ENCODE assay signal across 13 cellular contexts in genomic region chr12:49223122-49223521, GRCh38. TPM values are rescaled to one million over a fixed set of nuclear protein-coding genes. Genes with fewer than 3 reads are reported as not detected.
DNase-seq lines count a peak whose midpoint lies in the region; ATAC-seq, FAIRE-seq and TF ChIP-seq lines count a peak whose summit lies in the region.
"Had no signal": no experiment of that assay in that cellular context is flagged by ENCODE, and none has a peak within 500 bp of the region (broad histone marks: within the 10 kb centered on the region; RNA-seq: fewer than 3 reads in every experiment).

No MANE protein-coding gene starts in this region.

- H3K36me3 Mint-ChIP-seq in astrocyte (ENCODE audit: low read depth, unreplicated experiment), result no peaks in the 10 kb centered on the region
- H3K36me3 Mint-ChIP-seq in stimulated activated effector memory CD8-positive, alpha-beta T cell treated with anti-CD3 and anti-CD28 coated beads, Interleukin-12 subunit alpha, Interleukin-12 subunit beta, amount 100 ng/mL, for 72 hours, result no peaks in the 10 kb centered on the region
- H3K36me3 Mint-ChIP-seq: activated naive CD4-positive, alpha-beta T cell treated with anti-CD3 and anti-CD28 coated beads, Interleukin-2, amount 50 U/mL, for 72 hours had no signal

- 35 to 60% methylated on average over 1 of the region's 1 CpG for WGBS in GM23248 (ENCODE audit: low coverage in 1 of 2, low lambda C conversion rate in 2 of 2, missing lambda C conversion rate in 2 of 2), 2 experiments

- no peaks in the 10 kb centered on the region for H3K27me3 ChIP-seq in GM23248 (replicated peaks; ENCODE audit: insufficient read depth)
- no peaks in the 10 kb centered on the region for H3K27me3 ChIP-seq in astrocyte (ENCODE audit: insufficient read depth, low read length)
- no peaks in the 10 kb centered on the region for H3K27me3 ChIP-seq in layer of hippocampus (ENCODE audit: control insufficient read depth, insufficient read depth, low read length)
- H3K27me3 ChIP-seq: BE2C had no signal

- H2AFZ ChIP-seq in GM23248 (peak overlapping the region; percentile 73), astrocyte (ENCODE audit: low read depth, low read length) (peak overlapping the region; percentile 53)

- ATAC-seq in HG02840 (IDR thresholded peaks at IDR 0.05; ENCODE audit: low FRiP score, unreplicated experiment) (no peak), HG02973 (IDR thresholded peaks at IDR 0.05; ENCODE audit: unreplicated experiment) (no peak), GM21576 (IDR thresholded peaks at IDR 0.05; ENCODE audit: unreplicated experiment) (no peak)
- no peak for ATAC-seq in stimulated activated effector memory CD8-positive, alpha-beta T cell treated with anti-CD3 and anti-CD28 coated beads, Interleukin-12 subunit alpha, Interleukin-12 subunit beta, amount 100 ng/mL, for 72 hours
- ATAC-seq: activated naive CD4-positive, alpha-beta T cell treated with anti-CD3 and anti-CD28 coated beads, Interleukin-2, amount 50 U/mL, for 72 hours had no signal

- H3K36me3 ChIP-seq in GM23248 (ENCODE audit: low read depth) (no peaks in the 10 kb centered on the region), astrocyte (ENCODE audit: insufficient read depth, low read length) (no peaks in the 10 kb centered on the region)
- H3K36me3 ChIP-seq: BE2C had no signal

- H3K9me2 ChIP-seq in GM23248 (ENCODE audit: insufficient read depth), result no peaks in the 10 kb centered on the region

- no peaks in the 10 kb centered on the region for H3K27me3 Mint-ChIP-seq in astrocyte (ENCODE audit: low read depth, unreplicated experiment)
- H3K27me3 Mint-ChIP-seq: activated B cell treated with CpG ODN at 0.5 μM for 24 hours had no signal

- peaks cover 10% of the 10 kb centered on the region for H3K4me1 Mint-ChIP-seq in astrocyte (ENCODE audit: low read depth, unreplicated experiment)
- no peaks in the 10 kb centered on the region for H3K4me1 Mint-ChIP-seq in stimulated activated effector memory CD8-positive, alpha-beta T cell treated with anti-CD3 and anti-CD28 coated beads, Interleukin-12 subunit alpha, Interleukin-12 subunit beta, amount 100 ng/mL, for 72 hours

- no peaks in the 10 kb centered on the region for H3K9me3 Mint-ChIP-seq in astrocyte (ENCODE audit: unreplicated experiment)
- H3K9me3 Mint-ChIP-seq in stimulated activated effector memory CD8-positive, alpha-beta T cell treated with anti-CD3 and anti-CD28 coated beads, Interleukin-12 subunit alpha, Interleukin-12 subunit beta, amount 100 ng/mL, for 72 hours, result no peaks in the 10 kb centered on the region
- H3K9me3 Mint-ChIP-seq: activated B cell treated with CpG ODN at 0.5 μM for 24 hours; activated naive CD4-positive, alpha-beta T cell treated with anti-CD3 and anti-CD28 coated beads, Interleukin-2, amount 50 U/mL, for 72 hours had no signal

- H3F3A ChIP-seq in GM23248 (ENCODE audit: insufficient read depth), result peaks cover 12% of the 10 kb centered on the region

- H3K27ac Mint-ChIP-seq in astrocyte (ENCODE audit: unreplicated experiment), result peak overlapping the region; percentile 94
- H3K27ac Mint-ChIP-seq in stimulated activated effector memory CD8-positive, alpha-beta T cell treated with anti-CD3 and anti-CD28 coated beads, Interleukin-12 subunit alpha, Interleukin-12 subunit beta, amount 100 ng/mL, for 72 hours, result no peak overlapping the region
- H3K27ac Mint-ChIP-seq: activated B cell treated with CpG ODN at 0.5 μM for 24 hours had no signal

- no peak for TF ChIP-seq CTCF in astrocyte (IDR thresholded peaks at IDR 0.05; ENCODE audit: insufficient read depth, low read depth, low read length)

- in situ Hi-C loops in GM23248 (cut with MboI), result no loop called here

- H4K20me1 ChIP-seq in GM23248 (ENCODE audit: insufficient read depth) (no peaks in the 10 kb centered on the region), astrocyte (ENCODE audit: insufficient read depth, low read length) (no peaks in the 10 kb centered on the region)

- H3K4me2 ChIP-seq in GM23248 (ENCODE audit: unreplicated experiment) (peak overlapping the region; percentile 53), astrocyte (ENCODE audit: low read length) (peak overlapping the region; percentile 65)

- H3K4me3 ChIP-seq in GM23248 (peak overlapping the region; percentile 25), astrocyte (ENCODE audit: insufficient read depth, low read depth, low read length) (no peak overlapping the region), skin epidermis (no peak overlapping the region)

- H3K27ac ChIP-seq in GM23248 (peak overlapping the region; percentile 61), astrocyte (ENCODE audit: low read depth, low read length) (peak overlapping the region; percentile 72), layer of hippocampus (ENCODE audit: low read depth, low read length) (peak overlapping the region; percentile 52), skin epidermis (peak overlapping the region in 18 of 21 experiments; percentile 20 to 86 (median 66))

- H3K4me3 Mint-ChIP-seq in astrocyte (ENCODE audit: unreplicated experiment), result no peak overlapping the region
- no peak overlapping the region for H3K4me3 Mint-ChIP-seq in stimulated activated effector memory CD8-positive, alpha-beta T cell treated with anti-CD3 and anti-CD28 coated beads, Interleukin-12 subunit alpha, Interleukin-12 subunit beta, amount 100 ng/mL, for 72 hours
- H3K4me3 Mint-ChIP-seq: activated B cell treated with CpG ODN at 0.5 μM for 24 hours had no signal

- H3K79me2 ChIP-seq in GM23248 (ENCODE audit: insufficient read depth), result no peaks in the 10 kb centered on the region
- no peaks in the 10 kb centered on the region for H3K79me2 ChIP-seq in astrocyte (ENCODE audit: insufficient read depth, low read length)

- no peaks in the 10 kb centered on the region for H3K9me3 ChIP-seq in GM23248 (ENCODE audit: low read depth)
- no peaks in the 10 kb centered on the region for H3K9me3 ChIP-seq in astrocyte (ENCODE audit: insufficient read depth, low read depth, low read length)
- H3K9me3 ChIP-seq: BE2C had no signal

- H3K9ac ChIP-seq in GM23248, result no peak overlapping the region
- H3K9ac ChIP-seq in astrocyte (ENCODE audit: low read length), result peak overlapping the region; percentile 49

- peaks cover 13% of the 10 kb centered on the region for H3K4me1 ChIP-seq in GM23248 (ENCODE audit: insufficient read depth)
- H3K4me1 ChIP-seq in astrocyte (ENCODE audit: insufficient read depth, low read length), result peaks cover 8% of the 10 kb centered on the region

- FAIRE-seq in astrocyte (lab: Jason Lieb, UNC), result no peak

- no peak for DNase-seq in GM23248
- no peak for DNase-seq in astrocyte (ENCODE audit: low read depth)
- DNase-seq in stimulated activated effector memory CD8-positive, alpha-beta T cell treated with anti-CD3 and anti-CD28 coated beads, Interleukin-12 subunit alpha, Interleukin-12 subunit beta, amount 100 ng/mL, for 72 hours (ENCODE audit: low spot score in 2 of 2), result no peak
- DNase-seq: activated B cell treated with CpG ODN at 0.5 μM for 24 hours; activated CD8-positive, alpha-beta memory T cell treated with anti-CD3 and anti-CD28 coated beads, Interleukin-2, amount 50 U/mL, for 4 hours; BE2C; effector memory CD4-positive, alpha-beta T cell had no signal

RNA-seq across cellular contexts. Expression of gene TUBA1A, which starts 34.2 kb away (rescaled TPM):
- 628 and 639 TPM in 2 replicates for total RNA-seq in GM23248 (2014; rRNA removed; shearing (Covaris generic))
- 452 and 467 TPM in 2 replicates for polyA plus RNA-seq in GM23248 (2016; fragmentation: Nextera tagmentation; extraction: Ambion mirVana)
- 772 and 932 TPM in 2 replicates for total RNA-seq in astrocyte

RNA-seq across cellular contexts. Expression of gene TUBA1C, which starts 41.8 kb away (rescaled TPM):
- 401 and 473 TPM in 2 replicates for total RNA-seq in GM23248 (2014; rRNA removed; shearing (Covaris generic))
- 301 and 312 TPM in 2 replicates for polyA plus RNA-seq in GM23248 (2016; fragmentation: Nextera tagmentation; extraction: Ambion mirVana)
- 345 and 408 TPM in 2 replicates for total RNA-seq in astrocyte
